ENCODE assay signal across 9 cellular contexts in genomic region chr1:12518956-12519707, GRCh38.
DNase-seq lines count a peak whose midpoint lies in the region; ATAC-seq and TF ChIP-seq lines count a peak whose summit lies in the region.
"Had no signal": no experiment of that assay in that cellular context is flagged by ENCODE, and none has a peak within 500 bp of the region (broad histone marks: within the 10 kb centered on the region; RNA-seq: fewer than 3 reads in every experiment).

No MANE protein-coding gene starts in this region.

- no peak overlapping the region for H3K4me3 Mint-ChIP-seq in activated naive CD4-positive, alpha-beta T cell treated with anti-CD3 and anti-CD28 coated beads for 36 hours
- no peak overlapping the region for H3K4me3 Mint-ChIP-seq in activated naive CD4-positive, alpha-beta T cell treated with anti-CD3 and anti-CD28 coated beads, Interleukin-2, amount 10 ng/mL, durations not matched to agents 7 days and 5 days
- H3K4me3 Mint-ChIP-seq: CD14-positive monocyte had no signal

- H3K4me1 ChIP-seq in fibroblast of lung (ENCODE audit: control insufficient read depth, extremely low read depth, insufficient read depth, low read length) (peaks cover 3% of the 10 kb centered on the region), vagina (peaks cover 28% of the 10 kb centered on the region)

- ATAC-seq in HG02623 (IDR thresholded peaks at IDR 0.05; ENCODE audit: unreplicated experiment) = no peak

- H3K79me2 ChIP-seq in fibroblast of lung (ENCODE audit: control insufficient read depth, insufficient read depth, low read length) = no peaks in the 10 kb centered on the region

- no peak overlapping the region for H3K4me3 ChIP-seq in fibroblast of lung (replicated peaks in 1 of 4; ENCODE audit: control extremely low read depth in 1 of 4, insufficient read depth in 1 of 4, low read depth in 3 of 4, low read length in 4 of 4)
- peak overlapping the region in 1 of 2 donors; percentile 14 for H3K4me3 ChIP-seq in vagina

- no peaks in the 10 kb centered on the region for H4K20me1 ChIP-seq in fibroblast of lung (ENCODE audit: control insufficient read depth, extremely low read depth, insufficient read depth, low read length)

- peaks cover under 1% of the 10 kb centered on the region for H3K9me3 Mint-ChIP-seq in activated naive CD4-positive, alpha-beta T cell treated with anti-CD3 and anti-CD28 coated beads for 36 hours
- peaks cover under 1% of the 10 kb centered on the region for H3K9me3 Mint-ChIP-seq in activated naive CD4-positive, alpha-beta T cell treated with anti-CD3 and anti-CD28 coated beads, Interleukin-2, amount 10 ng/mL, durations not matched to agents 7 days and 5 days

- CTCF ChIA-PET in activated naive CD4-positive, alpha-beta T cell treated with anti-CD3 and anti-CD28 coated beads for 36 hours (lab: Charles Lee) = interaction anchor here (0.6 to 1.2 kb wide), 6 partner anchors 9 to 140 kb away, joined by 3 to 4 read pairs (median 3); no protein-coding TSS in a partner anchor
- CTCF ChIA-PET in activated naive CD4-positive, alpha-beta T cell treated with anti-CD3 and anti-CD28 coated beads, Interleukin-2, amount 10 ng/mL, durations not matched to agents 7 days and 5 days (lab: Charles Lee) = interaction anchor here (0.9 kb wide), 1 partner anchor 77 kb away, joined by 3 read pairs; no protein-coding TSS in a partner anchor

- H3K27ac ChIP-seq in fibroblast of lung (ENCODE audit: insufficient read depth, low read length) (no peak overlapping the region), vagina (peak overlapping the region; percentile 57)

- peak; percentile 84 for DNase-seq in activated naive CD4-positive, alpha-beta T cell treated with anti-CD3 and anti-CD28 coated beads for 36 hours
- no peak for DNase-seq in activated naive CD4-positive, alpha-beta T cell treated with anti-CD3 and anti-CD28 coated beads, Interleukin-2, amount 10 ng/mL, durations not matched to agents 7 days and 5 days
- DNase-seq in fibroblast of lung (ENCODE audit: low read depth in 2 of 2) (peak; percentile 53 to 86), posterior vena cava (ENCODE audit: low spot score) (peak; percentile 94), vagina (ENCODE audit: extremely low spot score in 2 of 2) (peak in 1 of 2 donors; percentile 97), NCI-H1417 (lab: John Stamatoyannopoulos, UW) (no peak), GF-D8 (lab: John Stamatoyannopoulos, UW) (no peak)

- no peak overlapping the region for H2AFZ ChIP-seq in fibroblast of lung (ENCODE audit: low read length)

- no peak for TF ChIP-seq POLR2A in vagina (IDR thresholded peaks at IDR 0.05)

- H3K27me3 ChIP-seq in fibroblast of lung (ENCODE audit: control insufficient read depth, insufficient read depth, low read length) = no peaks in the 10 kb centered on the region
- no peaks in the 10 kb centered on the region for H3K27me3 ChIP-seq in vagina

- TF ChIP-seq CTCF in fibroblast of lung (conservative IDR thresholded peaks at IDR 0.05 in 1 of 2, IDR thresholded peaks at IDR 0.05 in 1 of 2; ENCODE audit: low read depth in 1 of 2, low read length in 2 of 2) (no peak), vagina (IDR thresholded peaks at IDR 0.05) (no peak)

- no peaks in the 10 kb centered on the region for H3K27me3 Mint-ChIP-seq in activated naive CD4-positive, alpha-beta T cell treated with anti-CD3 and anti-CD28 coated beads for 36 hours (ENCODE audit: low read depth)
- H3K27me3 Mint-ChIP-seq in activated naive CD4-positive, alpha-beta T cell treated with anti-CD3 and anti-CD28 coated beads, Interleukin-2, amount 10 ng/mL, durations not matched to agents 7 days and 5 days = no peaks in the 10 kb centered on the region

- H3K9ac ChIP-seq in fibroblast of lung (ENCODE audit: insufficient read depth, low read length) = no peak overlapping the region

- H3K9me3 ChIP-seq in fibroblast of lung (ENCODE audit: control insufficient read depth, insufficient read depth, low read depth, low read length) (no peaks in the 10 kb centered on the region), vagina (no peaks in the 10 kb centered on the region)

- H3K36me3 ChIP-seq in fibroblast of lung (ENCODE audit: control insufficient read depth, insufficient read depth, low read length) (no peaks in the 10 kb centered on the region), vagina (peaks cover 0 to 3% of the 10 kb centered on the region in 2 donors)

- peak overlapping the region; percentile 25 for H3K4me2 ChIP-seq in fibroblast of lung (ENCODE audit: extremely low read depth, insufficient read depth, low read length)

- H3K27ac Mint-ChIP-seq in activated naive CD4-positive, alpha-beta T cell treated with anti-CD3 and anti-CD28 coated beads for 36 hours = peak overlapping the region; percentile 67
- no peak overlapping the region for H3K27ac Mint-ChIP-seq in activated naive CD4-positive, alpha-beta T cell treated with anti-CD3 and anti-CD28 coated beads, Interleukin-2, amount 10 ng/mL, durations not matched to agents 7 days and 5 days

- H3K4me1 Mint-ChIP-seq in activated naive CD4-positive, alpha-beta T cell treated with anti-CD3 and anti-CD28 coated beads for 36 hours (ENCODE audit: low read depth) = peaks cover 43% of the 10 kb centered on the region
- peaks cover 18% of the 10 kb centered on the region for H3K4me1 Mint-ChIP-seq in activated naive CD4-positive, alpha-beta T cell treated with anti-CD3 and anti-CD28 coated beads, Interleukin-2, amount 10 ng/mL, durations not matched to agents 7 days and 5 days
- H3K4me1 Mint-ChIP-seq: CD14-positive monocyte had no signal

- intact Hi-C loops in activated naive CD4-positive, alpha-beta T cell treated with anti-CD3 and anti-CD28 coated beads for 36 hours (cut with micrococcal nuclease) = loop anchor here (1.0 to 10.0 kb wide), 4 partner anchors 52 to 454 kb away; partner anchors contain the start of gene TNFRSF8
- intact Hi-C loops in posterior vena cava (cut with DNase I) = no loop called here
- intact Hi-C loops in vagina (cut with DNase I) = no loop called here

- H3K36me3 Mint-ChIP-seq in activated naive CD4-positive, alpha-beta T cell treated with anti-CD3 and anti-CD28 coated beads for 36 hours (ENCODE audit: low read depth) = peaks cover 8% of the 10 kb centered on the region
- peaks cover 48% of the 10 kb centered on the region for H3K36me3 Mint-ChIP-seq in activated naive CD4-positive, alpha-beta T cell treated with anti-CD3 and anti-CD28 coated beads, Interleukin-2, amount 10 ng/mL, durations not matched to agents 7 days and 5 days
- H3K36me3 Mint-ChIP-seq: CD14-positive monocyte had no signal

Comparison
In these comparisons a context has a peak if more than half of its experiments do, and no peak if none do; other contexts are left out.
1. DNase-seq: peak in activated naive CD4-positive, alpha-beta T cell treated with anti-CD3 and anti-CD28 coated beads for 36 hours (single experiment), fibroblast of lung (2 of 2) and posterior vena cava (single experiment); none in activated naive CD4-positive, alpha-beta T cell treated with anti-CD3 and anti-CD28 coated beads, Interleukin-2, amount 10 ng/mL, durations not matched to agents 7 days and 5 days (single experiment), NCI-H1417 (0 of 3) and GF-D8 (single experiment).